Comparison of ENCODE assay signal across 20 cellular contexts in the genomic region with DNA sequence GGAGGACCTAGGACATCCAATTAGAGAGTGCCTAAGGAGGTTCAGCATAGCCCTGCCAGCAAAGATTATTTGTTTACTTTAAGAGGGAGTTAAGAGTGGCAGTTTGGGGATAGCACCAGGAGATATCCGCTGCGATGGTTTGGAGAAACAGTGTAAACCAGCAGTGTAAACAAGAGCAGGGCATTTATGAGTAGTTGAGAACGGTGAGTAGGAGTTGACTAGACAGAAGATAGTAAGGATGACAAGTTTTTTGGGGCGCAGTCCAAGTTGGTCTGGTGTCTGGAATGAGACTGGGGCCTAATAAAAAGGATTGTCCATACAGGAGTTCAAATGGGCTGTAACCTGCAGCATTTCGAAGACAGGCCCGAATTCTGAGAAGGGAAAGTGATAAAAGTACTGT. TPM values are rescaled to one million over a fixed set of nuclear protein-coding genes. Genes with fewer than 3 reads are reported as not detected.
"Had no signal": no experiment of that assay in that cellular context is flagged by ENCODE, and none has a peak within 500 bp of the region (broad histone marks: within the 10 kb centered on the region; RNA-seq: fewer than 3 reads in every experiment).

No MANE protein-coding gene starts in this region.

RNA-seq across cellular contexts. Expression of a gene that starts 22.9 kb away (rescaled TPM):
- total RNA-seq: activated CD4-positive, alpha-beta memory T cell treated with anti-CD3 and anti-CD28 coated beads for 36 hours; activated CD4-positive, alpha-beta T cell treated with anti-CD3 and anti-CD28 coated beads for 36 hours; activated CD4-positive, alpha-beta T cell treated with anti-CD3 and anti-CD28 coated beads, Interleukin-2, amount 10 ng/mL, durations not matched to agents 24 days and 14 days; activated CD8-positive, alpha-beta memory T cell treated with anti-CD3 and anti-CD28 coated beads for 36 hours; activated CD8-positive, alpha-beta memory T cell treated with anti-CD3 and anti-CD28 coated beads, Interleukin-2, amount 10 ng/mL, durations not matched to agents 7 days and 5 days; activated CD8-positive, alpha-beta T cell treated with anti-CD3 and anti-CD28 coated beads, Interleukin-2, amount 10 ng/mL, durations not matched to agents 7 days and 5 days; activated naive CD4-positive, alpha-beta T cell treated with anti-CD3 and anti-CD28 coated beads for 36 hours; activated naive CD8-positive, alpha-beta T cell treated with anti-CD3 and anti-CD28 coated beads for 36 hours; activated T-helper 1 cell treated with anti-CD3 and anti-CD28 coated beads, Interleukin-12 subunit alpha, Interleukin-12 subunit beta, Interleukin-2, Interleukin-4 antibody, amounts not matched to agents 30 ng/mL and 10 ng/mL and 1 ng/mL, durations not matched to agents 14 hours and 24 hours and 36 hours; activated T-helper 2 cell treated with anti-CD3 and anti-CD28 coated beads, Interferon-gamma antibody, Interleukin-2, Interleukin-4, amounts not matched to agents 10 μg/mL and 5 μg/mL and 100 μg/mL, durations not matched to agents 14 hours and 24 hours and 36 hours; foreskin keratinocyte; T-helper 17 cell had no signal

RNA-seq across cellular contexts. Expression of a gene that starts 44.4 kb away (rescaled TPM):
- total RNA-seq: activated CD4-positive, alpha-beta memory T cell treated with anti-CD3 and anti-CD28 coated beads for 36 hours; activated CD4-positive, alpha-beta T cell treated with anti-CD3 and anti-CD28 coated beads for 36 hours; activated CD4-positive, alpha-beta T cell treated with anti-CD3 and anti-CD28 coated beads, Interleukin-2, amount 10 ng/mL, durations not matched to agents 24 days and 14 days; activated CD8-positive, alpha-beta memory T cell treated with anti-CD3 and anti-CD28 coated beads for 36 hours; activated CD8-positive, alpha-beta memory T cell treated with anti-CD3 and anti-CD28 coated beads, Interleukin-2, amount 10 ng/mL, durations not matched to agents 7 days and 5 days; activated CD8-positive, alpha-beta T cell treated with anti-CD3 and anti-CD28 coated beads, Interleukin-2, amount 10 ng/mL, durations not matched to agents 7 days and 5 days; activated naive CD4-positive, alpha-beta T cell treated with anti-CD3 and anti-CD28 coated beads for 36 hours; activated naive CD8-positive, alpha-beta T cell treated with anti-CD3 and anti-CD28 coated beads for 36 hours; activated T-helper 1 cell treated with anti-CD3 and anti-CD28 coated beads, Interleukin-12 subunit alpha, Interleukin-12 subunit beta, Interleukin-2, Interleukin-4 antibody, amounts not matched to agents 30 ng/mL and 10 ng/mL and 1 ng/mL, durations not matched to agents 14 hours and 24 hours and 36 hours; activated T-helper 2 cell treated with anti-CD3 and anti-CD28 coated beads, Interferon-gamma antibody, Interleukin-2, Interleukin-4, amounts not matched to agents 10 μg/mL and 5 μg/mL and 100 μg/mL, durations not matched to agents 14 hours and 24 hours and 36 hours; adrenal gland; ascending aorta; bronchial epithelial cell; cardiac septum; cerebellum; esophagus muscularis mucosa; gastrocnemius medialis; heart left ventricle; T-helper 17 cell had no signal
- polyA plus RNA-seq: adrenal gland, heart left ventricle had no signal
